12 cellular contexts compared by ENCODE assay signal in the genomic region with DNA sequence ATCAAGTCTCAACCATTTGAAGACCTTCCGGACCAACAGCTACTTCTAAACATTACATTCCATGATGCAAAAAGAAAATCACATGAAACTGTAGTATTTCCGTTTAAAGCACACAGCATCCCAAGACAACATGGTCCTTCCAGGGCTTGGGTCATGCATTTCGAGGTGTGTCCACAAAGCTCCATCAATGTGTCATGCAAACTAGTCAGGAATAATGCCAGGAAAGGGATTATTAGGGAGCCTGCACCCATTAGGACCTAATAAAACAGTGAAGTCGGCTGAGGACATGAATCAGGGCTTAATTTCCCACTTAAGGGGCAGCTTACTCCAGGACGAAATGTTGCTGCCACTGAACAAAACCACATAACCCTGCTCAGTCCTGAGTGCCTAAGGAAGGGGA.
A peak's percentile ranks its signal among the peaks of the same experiment; 100 is the strongest.
DNase-seq lines count a peak whose midpoint lies in the region; ATAC-seq and TF ChIP-seq lines count a peak whose summit lies in the region.
"Had no signal": no experiment of that assay in that cellular context is flagged by ENCODE, and none has a peak within 500 bp of the region (broad histone marks: within the 10 kb centered on the region; RNA-seq: fewer than 3 reads in every experiment).

No MANE protein-coding gene starts in this region.

- no peaks in the 10 kb centered on the region for H3K36me3 ChIP-seq in CD4-positive, alpha-beta memory T cell (ENCODE audit: insufficient read depth, low read length)

- H3K36me3 Mint-ChIP-seq in activated CD4-positive, alpha-beta T cell treated with anti-CD3 and anti-CD28 coated beads, Interleukin-2, amount 10 ng/mL, durations not matched to agents 24 days and 14 days (ENCODE audit: low read depth), result peaks cover 46% of the 10 kb centered on the region
- peaks cover 71% of the 10 kb centered on the region for H3K36me3 Mint-ChIP-seq in activated T-helper 17 cell treated with anti-CD3 and anti-CD28 coated beads, Interleukin-2, amount 50 U/mL, for 72 hours (ENCODE audit: low read depth)
- peaks cover 36% of the 10 kb centered on the region in 2 donors for H3K36me3 Mint-ChIP-seq in CD4-positive, alpha-beta memory T cell
- H3K36me3 Mint-ChIP-seq in activated CD4-positive, alpha-beta memory T cell treated with anti-CD3 and anti-CD28 coated beads, Interleukin-2, amount 10 ng/mL, durations not matched to agents 7 days and 5 days (ENCODE audit: low read depth), result peaks cover 41% of the 10 kb centered on the region

- CTCF ChIA-PET in CD4-positive, alpha-beta memory T cell (lab: Charles Lee; ENCODE audit: partially characterized antibody), result interaction anchor here (3.5 kb wide), 1 partner anchor 13 kb away, joined by 16 read pairs; no protein-coding TSS in a partner anchor
- CTCF ChIA-PET in activated CD4-positive, alpha-beta memory T cell treated with anti-CD3 and anti-CD28 coated beads, Interleukin-2, amount 10 ng/mL, durations not matched to agents 7 days and 5 days (lab: Charles Lee), result interaction anchor here (0.9 to 3.2 kb wide), 2 partner anchors 13 kb away, joined by 4 to 9 read pairs; no protein-coding TSS in a partner anchor

- no peak overlapping the region for H3K4me3 Mint-ChIP-seq in activated CD4-positive, alpha-beta T cell treated with anti-CD3 and anti-CD28 coated beads, Interleukin-2, amount 10 ng/mL, durations not matched to agents 24 days and 14 days
- no peak overlapping the region for H3K4me3 Mint-ChIP-seq in activated T-helper 17 cell treated with anti-CD3 and anti-CD28 coated beads, Interleukin-2, amount 50 U/mL, for 72 hours
- no peak overlapping the region for H3K4me3 Mint-ChIP-seq in CD4-positive, alpha-beta memory T cell
- no peak overlapping the region for H3K4me3 Mint-ChIP-seq in activated CD4-positive, alpha-beta memory T cell treated with anti-CD3 and anti-CD28 coated beads, Interleukin-2, amount 10 ng/mL, durations not matched to agents 7 days and 5 days
- H3K4me3 Mint-ChIP-seq: CD8-positive, alpha-beta T cell had no signal

- H3K4me3 ChIP-seq in CD4-positive, alpha-beta memory T cell (ENCODE audit: low read length in 2 of 2), result no peak overlapping the region
- H3K4me3 ChIP-seq: K562 had no signal

- peak overlapping the region; percentile 59 for H3K27ac ChIP-seq in foreskin keratinocyte
- H3K27ac ChIP-seq in CD4-positive, alpha-beta memory T cell (ENCODE audit: low read depth, low read length), result no peak overlapping the region

- no peaks in the 10 kb centered on the region for H3K27me3 ChIP-seq in foreskin keratinocyte
- no peaks in the 10 kb centered on the region for H3K27me3 ChIP-seq in CD4-positive, alpha-beta memory T cell (ENCODE audit: insufficient read depth, low read length)

- no peaks in the 10 kb centered on the region for H3K9me3 Mint-ChIP-seq in activated CD4-positive, alpha-beta T cell treated with anti-CD3 and anti-CD28 coated beads, Interleukin-2, amount 10 ng/mL, durations not matched to agents 24 days and 14 days
- no peaks in the 10 kb centered on the region for H3K9me3 Mint-ChIP-seq in activated T-helper 17 cell treated with anti-CD3 and anti-CD28 coated beads, Interleukin-2, amount 50 U/mL, for 72 hours
- H3K9me3 Mint-ChIP-seq in CD4-positive, alpha-beta memory T cell, result no peaks in the 10 kb centered on the region
- H3K9me3 Mint-ChIP-seq in activated CD4-positive, alpha-beta memory T cell treated with anti-CD3 and anti-CD28 coated beads, Interleukin-2, amount 10 ng/mL, durations not matched to agents 7 days and 5 days, result no peaks in the 10 kb centered on the region
- H3K9me3 Mint-ChIP-seq: CD8-positive, alpha-beta T cell had no signal

- peak overlapping the region; percentile 99 for H3K27ac Mint-ChIP-seq in activated CD4-positive, alpha-beta T cell treated with anti-CD3 and anti-CD28 coated beads, Interleukin-2, amount 10 ng/mL, durations not matched to agents 24 days and 14 days
- H3K27ac Mint-ChIP-seq in activated T-helper 17 cell treated with anti-CD3 and anti-CD28 coated beads, Interleukin-2, amount 50 U/mL, for 72 hours, result peak overlapping the region; percentile 37
- H3K27ac Mint-ChIP-seq in CD4-positive, alpha-beta memory T cell, result peak overlapping the region in 1 of 7 donors; percentile 43
- H3K27ac Mint-ChIP-seq in activated CD4-positive, alpha-beta memory T cell treated with anti-CD3 and anti-CD28 coated beads, Interleukin-2, amount 10 ng/mL, durations not matched to agents 7 days and 5 days, result no peak overlapping the region
- H3K27ac Mint-ChIP-seq: CD8-positive, alpha-beta T cell had no signal

- intact Hi-C loops in activated CD4-positive, alpha-beta T cell treated with anti-CD3 and anti-CD28 coated beads, Interleukin-2, amount 10 ng/mL, durations not matched to agents 24 days and 14 days (cut with micrococcal nuclease), result loop anchor here (5.0 to 10.0 kb wide), 3 partner anchors 447 to 1364 kb away; partner anchors contain the start of genes EIF4E and METAP1
- intact Hi-C loops in CD4-positive, alpha-beta memory T cell (cut with micrococcal nuclease), result no loop called here

- no peaks in the 10 kb centered on the region for H3K27me3 Mint-ChIP-seq in activated CD4-positive, alpha-beta T cell treated with anti-CD3 and anti-CD28 coated beads, Interleukin-2, amount 10 ng/mL, durations not matched to agents 24 days and 14 days
- no peaks in the 10 kb centered on the region for H3K27me3 Mint-ChIP-seq in activated T-helper 17 cell treated with anti-CD3 and anti-CD28 coated beads, Interleukin-2, amount 50 U/mL, for 72 hours
- no peaks in the 10 kb centered on the region for H3K27me3 Mint-ChIP-seq in CD4-positive, alpha-beta memory T cell
- no peaks in the 10 kb centered on the region for H3K27me3 Mint-ChIP-seq in activated CD4-positive, alpha-beta memory T cell treated with anti-CD3 and anti-CD28 coated beads, Interleukin-2, amount 10 ng/mL, durations not matched to agents 7 days and 5 days

- ATAC-seq in activated T-helper 17 cell treated with anti-CD3 and anti-CD28 coated beads, Interleukin-2, amount 50 U/mL, for 72 hours (replicated peaks), result no peak
- ATAC-seq in foreskin keratinocyte (no peak), GM19035 (IDR thresholded peaks at IDR 0.05; ENCODE audit: unreplicated experiment) (no peak)
- ATAC-seq: CD8-positive, alpha-beta T cell; K562 had no signal

- POLR2A ChIA-PET in CD4-positive, alpha-beta memory T cell (lab: Charles Lee; ENCODE audit: partially characterized antibody), result no interaction called here
- POLR2A ChIA-PET in activated CD4-positive, alpha-beta memory T cell treated with anti-CD3 and anti-CD28 coated beads, Interleukin-2, amount 10 ng/mL, durations not matched to agents 7 days and 5 days (lab: Charles Lee), result no interaction called here

- no peak for DNase-seq in activated CD4-positive, alpha-beta T cell treated with anti-CD3 and anti-CD28 coated beads, Interleukin-2, amount 10 ng/mL, durations not matched to agents 24 days and 14 days
- DNase-seq in activated CD4-positive, alpha-beta T cell treated with anti-CD3 and anti-CD28 coated beads, Interleukin-2, amount 50 U/mL, for 48 hours, result no peak
- DNase-seq in foreskin keratinocyte, result no peak
- DNase-seq in CD4-positive, alpha-beta memory T cell, result no peak
- DNase-seq in activated CD4-positive, alpha-beta memory T cell treated with anti-CD3 and anti-CD28 coated beads, Interleukin-2, amount 10 ng/mL, durations not matched to agents 7 days and 5 days, result no peak
- DNase-seq: CD8-positive, alpha-beta T cell; DMS79; NCI-H1105 treated with DMSO at 0.1 percent for 48 hours; SHP77 treated with DMSO at 0.1 percent for 48 hours had no signal

- no peaks in the 10 kb centered on the region for H3K9me3 ChIP-seq in CD4-positive, alpha-beta memory T cell (ENCODE audit: control insufficient read depth in 1 of 2, low read length in 2 of 2)

- H3K4me1 ChIP-seq in foreskin keratinocyte, result peaks cover 49% of the 10 kb centered on the region
- peaks cover 19% of the 10 kb centered on the region for H3K4me1 ChIP-seq in CD4-positive, alpha-beta memory T cell (ENCODE audit: insufficient read depth, low read length)

- no peak for TF ChIP-seq CTCF in foreskin keratinocyte (conservative IDR thresholded peaks at IDR 0.05)

- H3K4me1 Mint-ChIP-seq in activated CD4-positive, alpha-beta T cell treated with anti-CD3 and anti-CD28 coated beads, Interleukin-2, amount 10 ng/mL, durations not matched to agents 24 days and 14 days, result peaks cover 66% of the 10 kb centered on the region
- H3K4me1 Mint-ChIP-seq in activated T-helper 17 cell treated with anti-CD3 and anti-CD28 coated beads, Interleukin-2, amount 50 U/mL, for 72 hours, result peaks cover 51% of the 10 kb centered on the region
- H3K4me1 Mint-ChIP-seq in CD4-positive, alpha-beta memory T cell, result peaks cover 13 to 35% (median 25%) of the 10 kb centered on the region in 4 donors
- H3K4me1 Mint-ChIP-seq in activated CD4-positive, alpha-beta memory T cell treated with anti-CD3 and anti-CD28 coated beads, Interleukin-2, amount 10 ng/mL, durations not matched to agents 7 days and 5 days, result peaks cover 67% of the 10 kb centered on the region
